ENCODE assay signal across 8 cellular contexts in the genomic region with DNA sequence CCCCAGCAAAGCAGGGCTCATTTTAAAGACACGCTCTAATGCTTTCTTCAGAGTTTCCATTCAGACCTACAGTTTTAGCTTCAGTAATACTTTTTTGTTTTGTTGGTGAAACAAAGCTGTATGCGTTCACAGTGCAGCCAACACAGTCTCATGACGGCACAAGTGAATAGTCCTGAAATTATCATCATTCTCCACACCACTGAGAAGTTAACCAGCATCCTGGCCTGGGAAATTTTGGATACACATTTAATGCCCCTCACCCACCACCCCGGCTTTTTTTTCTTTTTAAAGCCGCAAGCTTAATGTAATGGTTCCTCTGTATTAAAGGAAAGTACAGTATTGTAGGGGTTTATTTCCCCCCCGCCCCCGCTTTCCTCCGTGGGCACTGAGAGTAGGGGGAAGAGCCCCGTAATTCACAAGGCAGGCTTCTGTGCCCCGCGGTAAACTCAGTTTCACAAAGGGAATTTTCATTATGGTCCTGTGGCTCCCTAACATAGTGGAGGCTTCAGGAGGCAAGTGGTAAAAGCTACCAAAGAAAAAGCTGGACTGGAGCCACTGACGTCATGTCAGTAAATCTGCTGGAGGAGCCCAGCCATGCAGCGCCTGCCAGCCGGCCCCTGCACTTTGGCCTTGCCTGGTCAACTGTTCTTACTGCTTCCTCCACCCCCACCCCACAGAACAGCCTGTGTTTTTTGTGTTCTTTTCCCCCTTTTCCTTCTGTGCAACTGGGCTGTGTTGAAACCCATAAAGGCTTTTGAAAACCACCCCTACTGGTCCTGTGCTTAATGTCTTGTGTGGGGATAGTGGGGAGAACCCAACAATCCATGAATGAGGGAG. TPM values are rescaled to one million over a fixed set of nuclear protein-coding genes. Genes with fewer than 3 reads are reported as not detected.
DNase-seq lines count a peak whose midpoint lies in the region; ATAC-seq and TF ChIP-seq lines count a peak whose summit lies in the region.

No MANE protein-coding gene starts in this region.

- peak; percentile 21 for DNase-seq in T1000 (lab: John Stamatoyannopoulos, UW)
- DNase-seq in globus pallidus (ENCODE audit: low spot score), result peak; percentile 83
- DNase-seq in ovary, result peak; percentile 93 to 97 (median 96)
- no peak for DNase-seq in cortex of kidney (lab: John Stamatoyannopoulos, UW)
- DNase-seq in activated CD4-positive, alpha-beta T cell treated with anti-CD3 and anti-CD28 coated beads for 48 hours, result no peak

- 28 to 32% (median 30%) methylated on average over 14 of the region's 14 CpGs for WGBS in ovary, 3 donors

- POLR2A ChIA-PET in HEK293 (lab: Yijun Ruan, JAX), result interaction anchor here (1.4 kb wide), 1 partner anchor 54 kb away, joined by 4 read pairs; no protein-coding TSS in a partner anchor

- H3K27me3 ChIP-seq in ovary, result no peaks in the 10 kb centered on the region

- no peak overlapping the region for H3K27ac ChIP-seq in HEK293 (ENCODE audit: extremely low read depth, low read depth, low read length)
- peak overlapping the region; percentile 66 to 87 for H3K27ac ChIP-seq in ovary

- no peak for ATAC-seq in HG03378 (IDR thresholded peaks at IDR 0.05; ENCODE audit: unreplicated experiment)
- no peak for ATAC-seq in GM21447 (IDR thresholded peaks at IDR 0.05; ENCODE audit: unreplicated experiment)

- no peak for TF ChIP-seq EP300 in ovary (IDR thresholded peaks at IDR 0.05)

- CTCF ChIA-PET in HEK293 (lab: Yijun Ruan, JAX), result interaction anchor here (0.6 kb wide), 1 partner anchor 707 kb away, joined by 3 read pairs; no protein-coding TSS in a partner anchor

- TF ChIP-seq CTCF in HEK293 (tag by site-specific recombination; IDR thresholded peaks at IDR 0.05), result no peak
- peak in 1 of 3 donors; percentile 5 for TF ChIP-seq CTCF in ovary (IDR thresholded peaks at IDR 0.05)

- H3K4me1 ChIP-seq in HEK293 (ENCODE audit: control insufficient read depth, insufficient read depth, low read length) (peaks cover 15% of the 10 kb centered on the region), ovary (ENCODE audit: insufficient read depth) (peaks cover 32% of the 10 kb centered on the region)

- H3K36me3 ChIP-seq in HEK293 (ENCODE audit: control insufficient read depth in 2 of 2, insufficient read depth in 1 of 2, low read length in 2 of 2) (no peaks in the 10 kb centered on the region), ovary (no peaks in the 10 kb centered on the region)

- no peak for TF ChIP-seq POLR2A in ovary (IDR thresholded peaks at IDR 0.05)

- no peaks in the 10 kb centered on the region for H3K9me3 ChIP-seq in HEK293 (ENCODE audit: control insufficient read depth, insufficient read depth, low read depth, low read length)
- H3K9me3 ChIP-seq in ovary, result no peaks in the 10 kb centered on the region

- H3K4me3 ChIP-seq in HEK293 (ENCODE audit: low read depth, low read length) (no peak overlapping the region), ovary (no peak overlapping the region)

- intact Hi-C loops in ovary (cut with DNase I), result loop anchor here in 1 of 4 donors (1.0 kb wide), 1 partner anchor 18 kb away; the partner anchor contains the start of gene TEAD1

TF ChIP-seq in HEK293, 187 proteins besides CTCF, POLR2A, EP300 and RAD21 (continues in another document):
- TF ChIP-seq ZNF423 (tag by site-specific recombination; IDR thresholded peaks at IDR 0.05) (no peak), ZNF629 (tag by site-specific recombination; IDR thresholded peaks at IDR 0.05) (peak; percentile 78), PRDM1 (tag by site-specific recombination; IDR thresholded peaks at IDR 0.05) (0 out of 2 replicates have a peak, but pooled peaks have one; percentile 27), ZNF600 (tag by site-specific recombination; IDR thresholded peaks at IDR 0.05) (peak; percentile 78), ZNF514 (tag by site-specific recombination; IDR thresholded peaks at IDR 0.05) (no peak), ZNF449 (tag by site-specific recombination; IDR thresholded peaks at IDR 0.05) (peak; percentile 86), ZNF341 (tag by site-specific recombination; IDR thresholded peaks at IDR 0.05; ENCODE audit: low read depth) (peak; percentile 78), ZNF660 (tag by site-specific recombination; IDR thresholded peaks at IDR 0.05) (0 out of 2 replicates have a peak, but pooled peaks have one; percentile 31), ZNF335 (tag by site-specific recombination; conservative IDR thresholded peaks at IDR 0.05) (peak; percentile 36), ZNF76 (tag by site-specific recombination; IDR thresholded peaks at IDR 0.05; ENCODE audit: borderline replicate concordance, low read depth) (no peak), BCL11A (tag by site-specific recombination; IDR thresholded peaks at IDR 0.05; ENCODE audit: low read depth) (no peak), ZNF16 (tag by site-specific recombination; IDR thresholded peaks at IDR 0.05; ENCODE audit: low read depth) (no peak), IKZF3 (tag by site-specific recombination; IDR thresholded peaks at IDR 0.05) (peak; percentile 57; the same call in 1 of the 2 replicates), ZNF623 (tag by site-specific recombination; IDR thresholded peaks at IDR 0.05) (no peak), ZNF391 (tag by site-specific recombination; IDR thresholded peaks at IDR 0.05; ENCODE audit: borderline replicate concordance, low read depth) (no peak), ZSCAN30 (tag by site-specific recombination; IDR thresholded peaks at IDR 0.05) (peak; percentile 91)
- TF ChIP-seq, protein P1, sequence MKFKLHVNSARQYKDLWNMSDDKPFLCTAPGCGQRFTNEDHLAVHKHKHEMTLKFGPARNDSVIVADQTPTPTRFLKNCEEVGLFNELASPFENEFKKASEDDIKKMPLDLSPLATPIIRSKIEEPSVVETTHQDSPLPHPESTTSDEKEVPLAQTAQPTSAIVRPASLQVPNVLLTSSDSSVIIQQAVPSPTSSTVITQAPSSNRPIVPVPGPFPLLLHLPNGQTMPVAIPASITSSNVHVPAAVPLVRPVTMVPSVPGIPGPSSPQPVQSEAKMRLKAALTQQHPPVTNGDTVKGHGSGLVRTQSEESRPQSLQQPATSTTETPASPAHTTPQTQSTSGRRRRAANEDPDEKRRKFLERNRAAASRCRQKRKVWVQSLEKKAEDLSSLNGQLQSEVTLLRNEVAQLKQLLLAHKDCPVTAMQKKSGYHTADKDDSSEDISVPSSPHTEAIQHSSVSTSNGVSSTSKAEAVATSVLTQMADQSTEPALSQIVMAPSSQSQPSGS (tag by site-specific recombination; IDR thresholded peaks at IDR 0.05; ENCODE audit: low read depth), result peak; percentile 93
- TF ChIP-seq, protein P2, sequence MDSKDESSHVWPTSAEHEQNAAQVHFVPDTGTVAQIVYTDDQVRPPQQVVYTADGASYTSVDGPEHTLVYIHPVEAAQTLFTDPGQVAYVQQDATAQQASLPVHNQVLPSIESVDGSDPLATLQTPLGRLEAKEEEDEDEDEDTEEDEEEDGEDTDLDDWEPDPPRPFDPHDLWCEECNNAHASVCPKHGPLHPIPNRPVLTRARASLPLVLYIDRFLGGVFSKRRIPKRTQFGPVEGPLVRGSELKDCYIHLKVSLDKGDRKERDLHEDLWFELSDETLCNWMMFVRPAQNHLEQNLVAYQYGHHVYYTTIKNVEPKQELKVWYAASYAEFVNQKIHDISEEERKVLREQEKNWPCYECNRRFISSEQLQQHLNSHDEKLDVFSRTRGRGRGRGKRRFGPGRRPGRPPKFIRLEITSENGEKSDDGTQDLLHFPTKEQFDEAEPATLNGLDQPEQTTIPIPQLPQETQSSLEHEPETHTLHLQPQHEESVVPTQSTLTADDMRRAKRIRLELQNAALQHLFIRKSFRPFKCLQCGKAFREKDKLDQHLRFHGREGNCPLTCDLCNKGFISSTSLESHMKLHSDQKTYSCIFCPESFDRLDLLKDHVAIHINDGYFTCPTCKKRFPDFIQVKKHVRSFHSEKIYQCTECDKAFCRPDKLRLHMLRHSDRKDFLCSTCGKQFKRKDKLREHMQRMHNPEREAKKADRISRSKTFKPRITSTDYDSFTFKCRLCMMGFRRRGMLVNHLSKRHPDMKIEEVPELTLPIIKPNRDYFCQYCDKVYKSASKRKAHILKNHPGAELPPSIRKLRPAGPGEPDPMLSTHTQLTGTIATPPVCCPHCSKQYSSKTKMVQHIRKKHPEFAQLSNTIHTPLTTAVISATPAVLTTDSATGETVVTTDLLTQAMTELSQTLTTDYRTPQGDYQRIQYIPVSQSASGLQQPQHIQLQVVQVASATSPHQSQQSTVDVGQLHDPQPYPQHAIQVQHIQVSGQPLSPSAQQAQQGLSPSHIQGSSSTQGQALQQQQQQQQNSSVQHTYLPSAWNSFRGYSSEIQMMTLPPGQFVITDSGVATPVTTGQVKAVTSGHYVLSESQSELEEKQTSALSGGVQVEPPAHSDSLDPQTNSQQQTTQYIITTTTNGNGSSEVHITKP (tag by site-specific recombination; IDR thresholded peaks at IDR 0.05), result peak; percentile 64; the same call in 1 of the 2 replicates
- TF ChIP-seq, protein P3, sequence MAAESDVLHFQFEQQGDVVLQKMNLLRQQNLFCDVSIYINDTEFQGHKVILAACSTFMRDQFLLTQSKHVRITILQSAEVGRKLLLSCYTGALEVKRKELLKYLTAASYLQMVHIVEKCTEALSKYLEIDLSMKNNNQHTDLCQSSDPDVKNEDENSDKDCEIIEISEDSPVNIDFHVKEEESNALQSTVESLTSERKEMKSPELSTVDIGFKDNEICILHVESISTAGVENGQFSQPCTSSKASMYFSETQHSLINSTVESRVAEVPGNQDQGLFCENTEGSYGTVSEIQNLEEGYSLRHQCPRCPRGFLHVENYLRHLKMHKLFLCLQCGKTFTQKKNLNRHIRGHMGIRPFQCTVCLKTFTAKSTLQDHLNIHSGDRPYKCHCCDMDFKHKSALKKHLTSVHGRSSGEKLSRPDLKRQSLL (tag by site-specific recombination; IDR thresholded peaks at IDR 0.05), result peak; percentile 60

RNA-seq across cellular contexts. Expression of gene TEAD1, which starts 18.2 kb away (rescaled TPM):
- 10 to 100 TPM; 59.2 to 84.1 (median 73.9) TPM for total RNA-seq in ovary
- 10 to 100 TPM; 20.0 to 30.9 TPM for polyA plus RNA-seq in ovary

Comparison
In these comparisons a context has a peak if more than half of its experiments do, and no peak if none do; other contexts are left out.
1. DNase-seq: peak in T1000 (single experiment), globus pallidus (single experiment) and ovary (5 of 5); none in cortex of kidney (single experiment) and activated CD4-positive, alpha-beta T cell treated with anti-CD3 and anti-CD28 coated beads for 48 hours (single experiment).